In genomic region chr17:65175952-65176351, GRCh38 we compare ENCODE assay signal across 31 cellular contexts.
"Had no signal": no experiment of that assay in that cellular context is flagged by ENCODE, and none has a peak within 500 bp of the region (broad histone marks: within the 10 kb centered on the region; RNA-seq: fewer than 3 reads in every experiment).

No MANE protein-coding gene starts in this region.

- H3K27me3 ChIP-seq: adrenal gland, body of pancreas, breast epithelium, SJSA1 had no signal

- H3K4me3 Mint-ChIP-seq: activated CD4-positive, alpha-beta T cell treated with anti-CD3 and anti-CD28 coated beads, Interleukin-2, amount 10 ng/mL, durations not matched to agents 24 days and 14 days; activated naive CD4-positive, alpha-beta T cell treated with anti-CD3 and anti-CD28 coated beads for 36 hours; activated T-cell treated with anti-CD3 and anti-CD28 coated beads, Interleukin-2, amount 50 U/mL, for 4 hours; activated T-helper 1 cell treated with anti-CD3 and anti-CD28 coated beads, Interleukin-12 subunit alpha, Interleukin-12 subunit beta, Interleukin-2, Interleukin-4 antibody, amounts not matched to agents 30 ng/mL and 10 ng/mL and 1 ng/mL, durations not matched to agents 14 hours and 24 hours and 36 hours; T-cell had no signal

- H3K36me3 Mint-ChIP-seq: activated naive CD4-positive, alpha-beta T cell treated with anti-CD3 and anti-CD28 coated beads, Interleukin-2, amount 50 U/mL, for 72 hours; T-cell had no signal

- H3K27me3 Mint-ChIP-seq: activated CD4-positive, alpha-beta T cell treated with anti-CD3 and anti-CD28 coated beads, Interleukin-2, amount 10 ng/mL, durations not matched to agents 24 days and 14 days; T-cell had no signal

- H3K9ac ChIP-seq: KMS-11, SK-N-SH had no signal

- ATAC-seq: activated naive CD4-positive, alpha-beta T cell treated with anti-CD3 and anti-CD28 coated beads, Interleukin-2, amount 50 U/mL, for 72 hours; activated T-cell treated with anti-CD3 and anti-CD28 coated beads, Interleukin-2, amount 50 U/mL, for 4 hours; body of pancreas; Panc1; T-cell had no signal

- H3K9me2 ChIP-seq: SK-N-SH had no signal

- FAIRE-seq: astrocyte had no signal

- H3K36me3 ChIP-seq: adrenal gland, breast epithelium, SJSA1, WERI-Rb-1 had no signal

- H3K4me2 ChIP-seq: KMS-11, SK-N-SH had no signal

- H3K27ac ChIP-seq: adrenal gland, body of pancreas, breast epithelium, KMS-11, SJSA1, WERI-Rb-1 had no signal

- H3K4me3 ChIP-seq: adrenal gland, body of pancreas, breast epithelium, SJSA1 had no signal

- DNase-seq: activated CD4-positive, alpha-beta T cell treated with anti-CD3 and anti-CD28 coated beads for 1 hour; activated CD4-positive, alpha-beta T cell treated with anti-CD3 and anti-CD28 coated beads, Interleukin-2, amount 10 ng/mL, durations not matched to agents 24 days and 14 days; activated CD4-positive, alpha-beta T cell treated with anti-CD3 and anti-CD28 coated beads, Interleukin-2, amount 50 U/mL, for 4 hours; activated CD4-positive, CD25-positive, alpha-beta regulatory T cell; activated CD8-positive, alpha-beta memory T cell treated with anti-CD3 and anti-CD28 coated beads, Interleukin-2, amount 50 U/mL, for 4 hours; activated gamma-delta T cell treated with Interleukin-2 at 50 U/mL for 16 hours; activated naive CD4-positive, alpha-beta T cell treated with anti-CD3 and anti-CD28 coated beads for 36 hours; activated T-cell treated with anti-CD3 and anti-CD28 coated beads for 4 hours; activated T-cell treated with anti-CD3 and anti-CD28 coated beads, Interleukin-2, amount 50 U/mL, for 4 hours; adrenal gland; body of pancreas; MM.1S; NCI-H1105; NCI-H1417 treated with DMSO at 0.1 percent for 48 hours; NCI-H187 treated with DMSO at 0.1 percent for 48 hours; NCI-H2081; NCI-H510A; NCI-H526; NCI-H748 treated with DMSO at 0.1 percent for 48 hours; SHP77 treated with DMSO at 0.1 percent for 48 hours; SK-N-SH; T-cell; T-helper 9 cell; WERI-Rb-1 had no signal

- H3K9me3 Mint-ChIP-seq: activated naive CD4-positive, alpha-beta T cell treated with anti-CD3 and anti-CD28 coated beads for 36 hours; activated T-cell treated with anti-CD3 and anti-CD28 coated beads, Interleukin-2, amount 50 U/mL, for 4 hours had no signal

- H3K4me1 ChIP-seq: body of pancreas, breast epithelium had no signal

- H3K27ac Mint-ChIP-seq: activated naive CD4-positive, alpha-beta T cell treated with anti-CD3 and anti-CD28 coated beads for 36 hours had no signal

- H3K9me3 ChIP-seq: adrenal gland, body of pancreas, breast epithelium, SJSA1, SK-N-SH had no signal
